ENCODE assay signal across 9 cellular contexts in genomic region chr10:122703483-122704448, GRCh38.
A peak's percentile ranks its signal among the peaks of the same experiment; 100 is the strongest.
DNase-seq lines count a peak whose midpoint lies in the region; ATAC-seq and TF ChIP-seq lines count a peak whose summit lies in the region.
"Had no signal": no experiment of that assay in that cellular context is flagged by ENCODE, and none has a peak within 500 bp of the region (broad histone marks: within the 10 kb centered on the region; RNA-seq: fewer than 3 reads in every experiment).

No MANE protein-coding gene starts in this region.

- H3K36me3 Mint-ChIP-seq in activated T-cell treated with anti-CD3 and anti-CD28 coated beads, Interleukin-2, amount 50 U/mL, for 24 hours (ENCODE audit: low read depth): no peaks in the 10 kb centered on the region

- no peaks in the 10 kb centered on the region for H3K4me1 ChIP-seq in tibial artery

- no peak overlapping the region for H3K27ac Mint-ChIP-seq in activated T-cell treated with anti-CD3 and anti-CD28 coated beads, Interleukin-2, amount 50 U/mL, for 24 hours

- H3K4me3 Mint-ChIP-seq in activated T-cell treated with anti-CD3 and anti-CD28 coated beads, Interleukin-2, amount 50 U/mL, for 24 hours: no peak overlapping the region

- no peaks in the 10 kb centered on the region for H3K9me3 Mint-ChIP-seq in activated T-cell treated with anti-CD3 and anti-CD28 coated beads, Interleukin-2, amount 50 U/mL, for 24 hours

- H3K27me3 Mint-ChIP-seq in activated T-cell treated with anti-CD3 and anti-CD28 coated beads, Interleukin-2, amount 50 U/mL, for 24 hours: peaks cover 7% of the 10 kb centered on the region

- H3K4me1 Mint-ChIP-seq in activated T-cell treated with anti-CD3 and anti-CD28 coated beads, Interleukin-2, amount 50 U/mL, for 24 hours (ENCODE audit: low read depth): peaks cover 7% of the 10 kb centered on the region

- no peak overlapping the region for H3K4me3 ChIP-seq in tibial artery
- H3K4me3 ChIP-seq: BLaER1 had no signal

- no peak overlapping the region for H3K27ac ChIP-seq in tibial artery
- H3K27ac ChIP-seq: BLaER1 had no signal

- H3K27me3 ChIP-seq in tibial artery: no peaks in the 10 kb centered on the region
- H3K27me3 ChIP-seq: BLaER1 had no signal

- H3K36me3 ChIP-seq in tibial artery: no peaks in the 10 kb centered on the region
- H3K36me3 ChIP-seq: BLaER1 had no signal

- ATAC-seq in HG03439 (IDR thresholded peaks at IDR 0.05; ENCODE audit: unreplicated experiment): peak; percentile 66

- intact Hi-C loops in tibial artery (cut with DNase I; ENCODE audit: low total_unique reads): loop anchor here (5.0 kb wide), 1 partner anchor 56 kb away; no protein-coding TSS in a partner anchor

- peak; percentile 81 to 82 for TF ChIP-seq CTCF in tibial artery (IDR thresholded peaks at IDR 0.05)

- DNase-seq in NCI-H187 (lab: John Stamatoyannopoulos, UW) (peak; percentile 16 to 31), NCI-H187 treated with DMSO at 0.1 percent for 48 hours (lab: John Stamatoyannopoulos, UW) (no peak), NOMO-1 treated with DMSO at 0.1 percent for 48 hours (lab: John Stamatoyannopoulos, UW; ENCODE audit: unreplicated experiment) (peak; percentile 33), fibroblast of the conjunctiva (ENCODE audit: low read depth) (peak; percentile 16), nucleus accumbens (lab: John Stamatoyannopoulos, UW) (peak in 52 of 56 donors; percentile 3 to 84 (median 53)), tibial artery (peak in 1 of 2 donors; percentile 61)
- DNase-seq in activated T-cell treated with anti-CD3 and anti-CD28 coated beads, Interleukin-2, amount 50 U/mL, for 24 hours: peak; percentile 64

- H3K9me3 ChIP-seq in tibial artery: no peaks in the 10 kb centered on the region
- H3K9me3 ChIP-seq: BLaER1 had no signal
